Comparison of ENCODE assay signal across 26 cellular contexts in genomic region chr7:71601840-71602239, GRCh38.
"Had no signal": no experiment of that assay in that cellular context is flagged by ENCODE, and none has a peak within 500 bp of the region (broad histone marks: within the 10 kb centered on the region; RNA-seq: fewer than 3 reads in every experiment).

No MANE protein-coding gene starts in this region.

- H3K27ac ChIP-seq: coronary artery, heart right ventricle, lower lobe of right lung, pancreas, psoas muscle, right atrium auricular region, stomach, suprapubic skin, transverse colon had no signal

- ATAC-seq: heart right ventricle, left colon, lower lobe of right lung, mucosa of descending colon, pancreas, psoas muscle, T-helper 17 cell had no signal

- H3K9me3 ChIP-seq: lower lobe of right lung, pancreas, psoas muscle, right atrium auricular region, suprapubic skin, transverse colon had no signal

- DNase-seq: activated CD4-positive, alpha-beta memory T cell treated with anti-CD3 and anti-CD28 coated beads for 36 hours; activated CD4-positive, alpha-beta T cell treated with anti-CD3 and anti-CD28 coated beads for 4 hours; activated CD4-positive, CD25-positive, alpha-beta regulatory T cell; activated naive CD4-positive, alpha-beta T cell treated with anti-CD3 and anti-CD28 coated beads, Interleukin-2, amount 10 ng/mL, durations not matched to agents 7 days and 5 days; activated T-cell treated with anti-CD3 and anti-CD28 coated beads, Interleukin-2, amount 50 U/mL, for 48 hours; amygdala; effector CD4-positive, alpha-beta T cell; heart right ventricle; islet precursor cell; left colon; lower lobe of right lung; mesendoderm; mucosa of descending colon; naive B cell; pancreas; psoas muscle; stimulated activated CD4-positive, alpha-beta T cell treated with anti-CD3 and anti-CD28 coated beads, Interleukin-1b, Interleukin-23, amount 100 ng/mL, for 48 hours; stomach; SW 1271; T-helper 17 cell; transverse colon had no signal

- FAIRE-seq: bronchial epithelial cell, pancreas, urothelium cell line had no signal

- H3K36me3 ChIP-seq: heart right ventricle, lower lobe of right lung, pancreas, right atrium auricular region, stomach, suprapubic skin, transverse colon had no signal

- H3K4me3 ChIP-seq: coronary artery, heart right ventricle, lower lobe of right lung, mucosa of descending colon, pancreas, psoas muscle, right atrium auricular region, stomach, suprapubic skin, transverse colon had no signal
